In the genomic region with DNA sequence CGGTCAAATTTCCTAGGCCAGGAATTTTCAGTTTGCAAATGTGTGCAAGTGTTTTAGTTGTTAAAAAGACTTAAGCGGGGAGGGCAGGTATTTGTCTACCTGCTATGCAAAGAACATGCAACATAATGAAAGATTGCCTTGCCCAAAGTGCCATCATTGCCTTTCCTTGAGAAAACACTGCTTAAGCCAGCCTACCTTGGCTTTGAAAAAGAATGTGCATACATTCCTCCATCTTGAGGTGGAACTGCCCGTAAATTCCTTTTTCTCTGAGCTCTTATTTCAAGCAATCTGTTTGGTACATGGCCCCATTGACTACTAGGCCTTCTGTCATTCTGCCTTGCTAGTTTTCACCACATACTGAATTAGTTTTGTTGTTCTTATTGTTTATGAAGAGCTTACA, we compare ENCODE assay signal across 28 cellular contexts.
"Had no signal": no experiment of that assay in that cellular context is flagged by ENCODE, and none has a peak within 500 bp of the region (broad histone marks: within the 10 kb centered on the region; RNA-seq: fewer than 3 reads in every experiment).

No MANE protein-coding gene starts in this region.

- H3K4me1 ChIP-seq: neural progenitor cell, parathyroid adenoma, stomach, thyroid gland, upper lobe of left lung had no signal

- H2AFZ ChIP-seq: neural progenitor cell, parathyroid adenoma had no signal

- H3K4me1 Mint-ChIP-seq: nephron, neural progenitor cell had no signal

- H3K27me3 Mint-ChIP-seq: effector memory CD8-positive, alpha-beta T cell; memory B cell; naive thymus-derived CD4-positive, alpha-beta T cell; progenitor cell of endocrine pancreas had no signal

- DNase-seq: cortex of kidney; effector memory CD8-positive, alpha-beta T cell; foreskin fibroblast; gastrocnemius medialis; head of caudate nucleus; kidney; midbrain; naive thymus-derived CD4-positive, alpha-beta T cell; stimulated activated CD4-positive, alpha-beta T cell treated with anti-CD3 and anti-CD28 coated beads, Interleukin-12 subunit alpha, Interleukin-12 subunit beta, amount 100 ng/mL, for 4 hours; stimulated activated CD4-positive, alpha-beta T cell treated with anti-CD3 and anti-CD28 coated beads, Interleukin-1b, Interleukin-23, amount 100 ng/mL, for 48 hours; stimulated activated CD4-positive, alpha-beta T cell treated with anti-CD3 and anti-CD28 coated beads, Interleukin-4, amount 100 ng/mL, for 1 hour; stimulated activated naive CD4-positive, alpha-beta T cell treated with Interleukin-2 at 50 U/mL for 16 hours; stomach; thyroid gland; upper lobe of left lung had no signal

- H3K4me2 ChIP-seq: neural progenitor cell, smooth muscle cell had no signal

- H3K9me3 Mint-ChIP-seq: effector memory CD8-positive, alpha-beta T cell; stimulated activated effector memory CD8-positive, alpha-beta T cell treated with anti-CD3 and anti-CD28 coated beads, Interleukin-12 subunit alpha, Interleukin-12 subunit beta, amount 100 ng/mL, for 72 hours had no signal

- FAIRE-seq: kidney, urothelium cell line had no signal

- ATAC-seq: effector memory CD8-positive, alpha-beta T cell; esophagus mucosa; gastrocnemius medialis; left lobe of liver; naive thymus-derived CD4-positive, alpha-beta T cell; sciatic nerve; stimulated activated effector memory CD8-positive, alpha-beta T cell treated with anti-CD3 and anti-CD28 coated beads, Interleukin-12 subunit alpha, Interleukin-12 subunit beta, amount 100 ng/mL, for 72 hours had no signal

- H3K9ac ChIP-seq: neural progenitor cell, parathyroid adenoma had no signal

- H3K27ac Mint-ChIP-seq: memory B cell; naive thymus-derived CD4-positive, alpha-beta T cell; nephron; neural progenitor cell; progenitor cell of endocrine pancreas; stimulated activated effector memory CD8-positive, alpha-beta T cell treated with anti-CD3 and anti-CD28 coated beads, Interleukin-12 subunit alpha, Interleukin-12 subunit beta, amount 100 ng/mL, for 72 hours had no signal

- H3K79me2 ChIP-seq: parathyroid adenoma had no signal

- H3K9me3 ChIP-seq: gastrocnemius medialis, stomach, thyroid gland, upper lobe of left lung had no signal

- H3K27ac ChIP-seq: epithelial cell of prostate, gastrocnemius medialis, neural progenitor cell, parathyroid adenoma, stomach, thyroid gland, upper lobe of left lung had no signal

- H3K4me3 Mint-ChIP-seq: effector memory CD8-positive, alpha-beta T cell; memory B cell; naive thymus-derived CD4-positive, alpha-beta T cell; nephron; neural progenitor cell; stimulated activated effector memory CD8-positive, alpha-beta T cell treated with anti-CD3 and anti-CD28 coated beads, Interleukin-12 subunit alpha, Interleukin-12 subunit beta, amount 100 ng/mL, for 72 hours had no signal

- H3K27me3 ChIP-seq: gastrocnemius medialis, neural progenitor cell, stomach, thyroid gland, upper lobe of left lung had no signal

- H3K4me3 ChIP-seq: gastrocnemius medialis, lung, neural progenitor cell, smooth muscle cell, stomach, thyroid gland, upper lobe of left lung had no signal
